In the genomic region with DNA sequence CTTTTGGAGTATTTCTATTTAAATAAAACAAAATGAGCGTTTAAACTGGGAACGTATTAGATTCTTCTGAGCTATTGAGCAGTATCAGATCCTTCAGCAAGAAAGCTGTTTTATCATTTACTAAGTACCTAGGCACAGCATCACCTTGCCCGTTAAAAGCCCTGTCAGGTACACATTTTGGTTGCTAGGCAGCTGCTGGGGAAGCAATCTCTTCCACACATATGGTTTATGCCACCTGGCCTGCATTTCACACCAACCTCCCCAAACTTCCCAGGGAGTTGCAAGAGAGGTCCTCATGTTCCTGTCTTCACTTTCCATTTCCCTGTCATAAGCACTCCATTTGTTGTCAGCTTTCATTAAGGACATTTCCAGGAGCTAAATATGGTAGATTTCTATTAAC, we compare ENCODE assay signal across 19 cellular contexts.
"Had no signal": no experiment of that assay in that cellular context is flagged by ENCODE, and none has a peak within 500 bp of the region (broad histone marks: within the 10 kb centered on the region; RNA-seq: fewer than 3 reads in every experiment).

No MANE protein-coding gene starts in this region.

- DNase-seq: activated T-cell treated with anti-CD3 and anti-CD28 coated beads, Interleukin-2, amount 50 U/mL, for 1 hour; aorta; central memory CD4-positive, alpha-beta T cell; effector memory CD4-positive, alpha-beta T cell; gastrocnemius medialis; hippocampal formation; left cardiac atrium; mucosa of descending colon; nephron progenitor cell; pancreas; psoas muscle; spleen; stimulated activated CD4-positive, alpha-beta T cell treated with anti-CD3 and anti-CD28 coated beads, Interleukin-4, amount 100 ng/mL, for 1 hour; stimulated activated naive CD4-positive, alpha-beta T cell treated with Interleukin-2 at 50 U/mL for 16 hours; T-helper 9 cell had no signal

- H3K4me3 Mint-ChIP-seq: nephron progenitor cell, WTC11 had no signal

- H3K36me3 Mint-ChIP-seq: activated naive CD4-positive, alpha-beta T cell treated with anti-CD3 and anti-CD28 coated beads, Interleukin-2, amount 50 U/mL, for 72 hours; WTC11 had no signal

- H3K9me3 Mint-ChIP-seq: activated naive CD4-positive, alpha-beta T cell treated with anti-CD3 and anti-CD28 coated beads, Interleukin-2, amount 50 U/mL, for 72 hours; nephron progenitor cell; WTC11 had no signal

- FAIRE-seq: endothelial cell of umbilical vein had no signal

- H3K4me1 Mint-ChIP-seq: nephron progenitor cell had no signal

- ATAC-seq: activated naive CD4-positive, alpha-beta T cell treated with anti-CD3 and anti-CD28 coated beads, Interleukin-2, amount 50 U/mL, for 72 hours; esophagus mucosa; gastrocnemius medialis; left cardiac atrium; mucosa of descending colon; psoas muscle; WTC11 had no signal

- H3K27ac Mint-ChIP-seq: activated naive CD4-positive, alpha-beta T cell treated with anti-CD3 and anti-CD28 coated beads, Interleukin-2, amount 50 U/mL, for 72 hours; nephron progenitor cell; WTC11 had no signal
